ENCODE assay signal across 21 cellular contexts in genomic region chr10:101557541-101557940, GRCh38.
"Had no signal": no experiment of that assay in that cellular context is flagged by ENCODE, and none has a peak within 500 bp of the region (broad histone marks: within the 10 kb centered on the region; RNA-seq: fewer than 3 reads in every experiment).

No MANE protein-coding gene starts in this region.

- H2AFZ ChIP-seq: parathyroid adenoma had no signal

- H3K9me3 Mint-ChIP-seq: activated naive CD4-positive, alpha-beta T cell treated with anti-CD3 and anti-CD28 coated beads, Interleukin-2, amount 50 U/mL, for 24 hours; activated T-cell treated with anti-CD3 and anti-CD28 coated beads, Interleukin-2, amount 50 U/mL, for 4 hours; nephron; stimulated activated memory B cell treated with anti-CD40 and anti-IgM and Interleukin-4, amounts not matched to agents 10 μg/mL and 1 μg/mL and 100 μg/mL, for 72 hours had no signal

- H3K4me3 ChIP-seq: cardiac muscle cell, lung, smooth muscle cell, thoracic aorta, upper lobe of right lung had no signal

- H3K27me3 Mint-ChIP-seq: activated naive CD4-positive, alpha-beta T cell treated with anti-CD3 and anti-CD28 coated beads, Interleukin-2, amount 50 U/mL, for 24 hours had no signal

- H3K9ac ChIP-seq: parathyroid adenoma had no signal

- DNase-seq: activated CD4-positive, alpha-beta T cell treated with anti-CD3 and anti-CD28 coated beads, Interleukin-2, amount 50 U/mL, for 1 hour; activated CD8-positive, alpha-beta memory T cell treated with anti-CD3 and anti-CD28 coated beads, Interleukin-2, amount 50 U/mL, for 4 hours; activated effector memory CD4-positive, alpha-beta T cell treated with anti-CD3 and anti-CD28 coated beads, Interleukin-2, amount 50 U/mL, for 16 hours; activated T-cell treated with anti-CD3 and anti-CD28 coated beads, Interleukin-2, amount 50 U/mL, for 4 hours; amniotic stem cell; foreskin melanocyte; hypothalamus; kidney; midbrain; stimulated activated CD4-positive, alpha-beta T cell treated with anti-CD3 and anti-CD28 coated beads, Interleukin-4, amount 100 ng/mL, for 24 hours; T1000; upper lobe of right lung had no signal

- H3K27me3 ChIP-seq: cardiac muscle cell, upper lobe of right lung had no signal

- H3K4me1 ChIP-seq: parathyroid adenoma, upper lobe of right lung had no signal

- H3K27ac Mint-ChIP-seq: activated naive CD4-positive, alpha-beta T cell treated with anti-CD3 and anti-CD28 coated beads, Interleukin-2, amount 50 U/mL, for 24 hours; nephron; stimulated activated memory B cell treated with anti-CD40 and anti-IgM and Interleukin-4, amounts not matched to agents 10 μg/mL and 1 μg/mL and 100 μg/mL, for 72 hours had no signal

- H3K4me2 ChIP-seq: smooth muscle cell had no signal

- H3K4me3 Mint-ChIP-seq: activated naive CD4-positive, alpha-beta T cell treated with anti-CD3 and anti-CD28 coated beads, Interleukin-2, amount 50 U/mL, for 24 hours; activated T-cell treated with anti-CD3 and anti-CD28 coated beads, Interleukin-2, amount 50 U/mL, for 4 hours; nephron; stimulated activated memory B cell treated with anti-CD40 and anti-IgM and Interleukin-4, amounts not matched to agents 10 μg/mL and 1 μg/mL and 100 μg/mL, for 72 hours had no signal

- ATAC-seq: sciatic nerve; stimulated activated memory B cell treated with anti-CD40 and anti-IgM and Interleukin-4, amounts not matched to agents 10 μg/mL and 1 μg/mL and 100 μg/mL, for 72 hours; upper lobe of right lung had no signal

- H3K9me3 ChIP-seq: thoracic aorta, upper lobe of right lung had no signal

- H3K79me2 ChIP-seq: parathyroid adenoma had no signal

- H3K27ac ChIP-seq: cardiac muscle cell, parathyroid adenoma, thoracic aorta, upper lobe of right lung had no signal
